8 cellular contexts compared by ENCODE assay signal in the genomic region with DNA sequence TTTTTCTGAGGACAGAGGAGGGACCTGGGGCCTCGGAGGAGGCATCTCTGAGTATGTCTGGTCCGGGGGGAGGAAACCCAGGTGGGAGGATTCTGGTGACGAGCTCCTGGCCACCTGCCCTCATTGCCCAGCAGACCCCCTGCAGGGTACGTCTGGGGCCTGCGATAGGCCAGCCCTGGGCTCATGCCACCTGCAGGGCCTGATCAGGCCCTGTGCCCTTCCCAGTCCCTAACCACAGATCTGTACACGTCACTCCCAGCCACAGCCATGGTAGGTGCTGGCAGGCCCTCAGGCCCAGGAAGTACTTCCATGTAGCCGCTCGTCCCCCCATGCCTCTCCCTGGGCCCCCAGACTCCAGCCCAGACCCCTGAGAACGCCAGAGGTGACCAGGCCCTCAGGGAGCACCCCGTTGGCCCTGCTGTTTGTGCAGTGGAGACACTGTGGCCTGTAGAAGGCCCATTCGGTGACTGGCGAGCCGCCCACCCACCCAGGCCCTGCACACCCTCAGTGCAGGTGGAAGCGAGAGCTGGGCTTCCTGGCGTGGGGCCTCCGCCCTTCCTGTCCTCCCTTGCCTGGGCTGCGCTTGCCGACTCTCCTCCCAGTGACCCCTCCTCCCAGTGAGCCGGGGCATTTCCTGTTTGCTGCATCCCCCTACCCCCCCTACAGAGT. TPM values are rescaled to one million over a fixed set of nuclear protein-coding genes. Genes with fewer than 3 reads are reported as not detected.
DNase-seq lines count a peak whose midpoint lies in the region; ATAC-seq and TF ChIP-seq lines count a peak whose summit lies in the region.

No MANE protein-coding gene starts in this region.

- H3K27me3 Mint-ChIP-seq in T-helper 1 cell treated with Interleukin-12 subunit alpha and Interleukin-12 subunit beta and Interleukin-4 antibody, amounts not matched to agents 30 μg/mL and 1 μg/mL, for 36 hours (ENCODE audit: low read depth): no peaks in the 10 kb centered on the region

- H3K4me3 Mint-ChIP-seq in T-helper 1 cell treated with Interleukin-12 subunit alpha and Interleukin-12 subunit beta and Interleukin-4 antibody, amounts not matched to agents 30 μg/mL and 1 μg/mL, for 36 hours: peak overlapping the region; percentile 62

- H3K27ac ChIP-seq in sigmoid colon: peak overlapping the region; percentile 62 to 90 (median 76)

- WGBS in sigmoid colon, 2 donors: 55 to 73% methylated on average over 19 of the region's 19 CpGs

- TF ChIP-seq CTCF in sigmoid colon (IDR thresholded peaks at IDR 0.05): no peak
- no peak for TF ChIP-seq CTCF in mucosa of descending colon (IDR thresholded peaks at IDR 0.05)
- TF ChIP-seq CTCF in GM10248 (IDR thresholded peaks at IDR 0.05; ENCODE audit: control extremely low read depth, extremely low read depth, low read depth, missing control alignments): no peak

- H3K9me3 Mint-ChIP-seq in T-helper 1 cell treated with Interleukin-12 subunit alpha and Interleukin-12 subunit beta and Interleukin-4 antibody, amounts not matched to agents 30 μg/mL and 1 μg/mL, for 36 hours: no peaks in the 10 kb centered on the region

- TF ChIP-seq POLR2A in sigmoid colon (IDR thresholded peaks at IDR 0.05): no peak

- POLR2A ChIA-PET in GM10248 (lab: Yijun Ruan, JAX): no interaction called here

- peaks cover 10% of the 10 kb centered on the region for H3K36me3 Mint-ChIP-seq in T-helper 1 cell treated with Interleukin-12 subunit alpha and Interleukin-12 subunit beta and Interleukin-4 antibody, amounts not matched to agents 30 μg/mL and 1 μg/mL, for 36 hours (ENCODE audit: low read depth)

- H3K36me3 ChIP-seq in H7 (replicated peaks; ENCODE audit: control insufficient read depth, insufficient read depth, low read length) (peaks cover 1% of the 10 kb centered on the region; the same call in 1 of the 2 replicates), sigmoid colon (peaks cover 0 to 17% (median 0%) of the 10 kb centered on the region in 4 donors), mucosa of descending colon (ENCODE audit: low read depth) (no peaks in the 10 kb centered on the region)

- intact Hi-C loops in sigmoid colon (cut with DNase I): no loop called here
- intact Hi-C loops in mucosa of descending colon (cut with DNase I, micrococcal nuclease): no loop called here

- H3K4me1 Mint-ChIP-seq in T-helper 1 cell treated with Interleukin-12 subunit alpha and Interleukin-12 subunit beta and Interleukin-4 antibody, amounts not matched to agents 30 μg/mL and 1 μg/mL, for 36 hours (ENCODE audit: low read depth): peaks cover 24% of the 10 kb centered on the region

- ATAC-seq in mucosa of descending colon: no peak
- ATAC-seq in HG02610 (IDR thresholded peaks at IDR 0.05; ENCODE audit: unreplicated experiment): no peak

- peak overlapping the region; percentile 87 for H3K27ac Mint-ChIP-seq in T-helper 1 cell treated with Interleukin-12 subunit alpha and Interleukin-12 subunit beta and Interleukin-4 antibody, amounts not matched to agents 30 μg/mL and 1 μg/mL, for 36 hours

- no peak overlapping the region for H3K4me3 ChIP-seq in H7 (ENCODE audit: insufficient read depth, low read depth, low read length)
- peak overlapping the region in 1 of 4 donors; percentile 4 for H3K4me3 ChIP-seq in sigmoid colon
- H3K4me3 ChIP-seq in mucosa of descending colon: no peak overlapping the region

- peaks cover 0 to 100% (median 100%) of the 10 kb centered on the region in 4 donors for H3K4me1 ChIP-seq in sigmoid colon
- peaks cover 47% of the 10 kb centered on the region for H3K4me1 ChIP-seq in mucosa of descending colon (ENCODE audit: low read depth)

- TF ChIP-seq EP300 in sigmoid colon (IDR thresholded peaks at IDR 0.05): no peak

- DNase-seq in H7 (peak; percentile 85), dermis blood vessel endothelial cell (peak; percentile 27), sigmoid colon (no peak), mucosa of descending colon (no peak), GDM1 (lab: John Stamatoyannopoulos, UW) (no peak), GM10248 (ENCODE audit: extremely low spot score) (no peak)

- CTCF ChIA-PET in GM10248 (lab: Yijun Ruan, JAX): interaction anchor here (2.5 kb wide), 1 partner anchor 14 kb away, joined by 8 read pairs; no protein-coding TSS in a partner anchor

- H3K9me3 ChIP-seq in sigmoid colon (no peaks in the 10 kb centered on the region), mucosa of descending colon (no peaks in the 10 kb centered on the region)

- H3K27me3 ChIP-seq in H7 (ENCODE audit: control insufficient read depth, insufficient read depth, low read length) (no peaks in the 10 kb centered on the region), sigmoid colon (no peaks in the 10 kb centered on the region)

RNA-seq across cellular contexts. Expression of a gene that starts 5.7 kb away (rescaled TPM):
- total RNA-seq in H7 (2014; rRNA removed; shearing (Covaris generic)): 62.8 and 78.6 TPM in 2 replicates
- total RNA-seq in dermis blood vessel endothelial cell (53.6 and 126 TPM in 2 replicates), sigmoid colon (10 to 100 TPM; 26.3 to 67.0 (median 30.3) TPM), mucosa of descending colon (100 to 1,000 TPM; 132 to 216 (median 176) TPM)
- 100 to 1,000 TPM; 127 to 169 (median 130) TPM for polyA plus RNA-seq in sigmoid colon

RNA-seq across cellular contexts. Expression of a gene that starts 28.9 kb away (rescaled TPM):
- total RNA-seq in H7 (2014; rRNA removed; shearing (Covaris generic)): 10.3 and 11.2 TPM in 2 replicates
- total RNA-seq in dermis blood vessel endothelial cell (0.98 and 2.2 TPM in 2 replicates), sigmoid colon (10 to 100 TPM in 1 of 4 donors, 1 to 10 TPM in 3; 2.0 to 10.2 (median 7.3) TPM), mucosa of descending colon (1 to 10 TPM; 2.0 to 6.0 (median 4.2) TPM)
- polyA plus RNA-seq in sigmoid colon: 1 to 10 TPM; 3.5 to 6.6 (median 4.1) TPM

RNA-seq across cellular contexts. Expression of a gene that starts 57.8 kb away (rescaled TPM):
- 206 and 249 TPM in 2 replicates for total RNA-seq in H7 (2014; rRNA removed; shearing (Covaris generic))
- 115 and 214 TPM in 2 replicates for total RNA-seq in dermis blood vessel endothelial cell
- 100 to 1,000 TPM; 235 to 512 (median 367) TPM for total RNA-seq in sigmoid colon
- polyA plus RNA-seq in sigmoid colon: 100 to 1,000 TPM; 124 to 227 (median 200) TPM
- total RNA-seq in mucosa of descending colon: 10 to 100 TPM; 38.7 to 82.4 (median 60.4) TPM

Comparison
In these comparisons a context has a peak if more than half of its experiments do, and no peak if none do; other contexts are left out.
1. DNase-seq: peak in H7 (single experiment) and dermis blood vessel endothelial cell (single experiment); none in sigmoid colon (single experiment), mucosa of descending colon (0 of 3), GDM1 (single experiment) and GM10248 (single experiment).